26 cellular contexts compared by ENCODE assay signal in genomic region chrX:47898024-47898423, GRCh38.
"Had no signal": no experiment of that assay in that cellular context is flagged by ENCODE, and none has a peak within 500 bp of the region (broad histone marks: within the 10 kb centered on the region; RNA-seq: fewer than 3 reads in every experiment).

No MANE protein-coding gene starts in this region.

- H3K4me3 Mint-ChIP-seq: immature natural killer cell; naive thymus-derived CD4-positive, alpha-beta T cell; natural killer cell treated with Interleukin-12 subunit alpha and Interleukin-12 subunit beta and Interleukin-15 and Interleukin-18, amount 100 ng/mL, for 72 hours; stimulated activated memory B cell treated with anti-CD40 and anti-IgM and Interleukin-4, amounts not matched to agents 10 μg/mL and 1 μg/mL and 100 μg/mL, for 72 hours; stimulated activated naive CD8-positive, alpha-beta T cell treated with anti-CD3 and anti-CD28 coated beads, Interleukin-15, amount 100 ng/mL, for 72 hours; type B pancreatic cell had no signal

- H3K27ac ChIP-seq: left ventricle myocardium inferior, ovary, right atrium auricular region, right lobe of liver, tibial nerve, vagina had no signal

- H3K27ac Mint-ChIP-seq: immature natural killer cell; naive thymus-derived CD4-positive, alpha-beta T cell; natural killer cell treated with Interleukin-12 subunit alpha and Interleukin-12 subunit beta and Interleukin-15 and Interleukin-18, amount 100 ng/mL, for 72 hours; progenitor cell of endocrine pancreas; stimulated activated memory B cell treated with anti-CD40 and anti-IgM and Interleukin-4, amounts not matched to agents 10 μg/mL and 1 μg/mL and 100 μg/mL, for 72 hours; type B pancreatic cell had no signal

- H3K36me3 Mint-ChIP-seq: natural killer cell treated with Interleukin-12 subunit alpha and Interleukin-12 subunit beta and Interleukin-15 and Interleukin-18, amount 100 ng/mL, for 72 hours had no signal

- H3K4me1 Mint-ChIP-seq: immature natural killer cell; stimulated activated naive CD8-positive, alpha-beta T cell treated with anti-CD3 and anti-CD28 coated beads, Interleukin-15, amount 100 ng/mL, for 72 hours had no signal

- H3K36me3 ChIP-seq: ovary, right lobe of liver, vagina had no signal

- H3K4me1 ChIP-seq: left ventricle myocardium inferior, right atrium auricular region, right lobe of liver, tibial nerve, vagina had no signal

- FAIRE-seq: islet of Langerhans, kidney had no signal

- H3K9me3 ChIP-seq: left ventricle myocardium inferior, mucosa of descending colon, ovary, right atrium auricular region, right lobe of liver, tibial nerve, vagina had no signal

- ATAC-seq: mucosa of descending colon; naive thymus-derived CD4-positive, alpha-beta T cell; natural killer cell treated with Interleukin-12 subunit alpha and Interleukin-12 subunit beta and Interleukin-15 and Interleukin-18, amount 100 ng/mL, for 72 hours; right lobe of liver; stimulated activated memory B cell treated with anti-CD40 and anti-IgM and Interleukin-4, amounts not matched to agents 10 μg/mL and 1 μg/mL and 100 μg/mL, for 72 hours; stimulated activated naive CD8-positive, alpha-beta T cell treated with anti-CD3 and anti-CD28 coated beads, Interleukin-15, amount 100 ng/mL, for 72 hours had no signal

- H3K27me3 Mint-ChIP-seq: naive thymus-derived CD4-positive, alpha-beta T cell; natural killer cell treated with Interleukin-12 subunit alpha and Interleukin-12 subunit beta and Interleukin-15 and Interleukin-18, amount 100 ng/mL, for 72 hours; progenitor cell of endocrine pancreas; stimulated activated memory B cell treated with anti-CD40 and anti-IgM and Interleukin-4, amounts not matched to agents 10 μg/mL and 1 μg/mL and 100 μg/mL, for 72 hours; stimulated activated naive CD8-positive, alpha-beta T cell treated with anti-CD3 and anti-CD28 coated beads, Interleukin-15, amount 100 ng/mL, for 72 hours; type B pancreatic cell had no signal

- H3K9me3 Mint-ChIP-seq: natural killer cell treated with Interleukin-12 subunit alpha and Interleukin-12 subunit beta and Interleukin-15 and Interleukin-18, amount 100 ng/mL, for 72 hours; stimulated activated memory B cell treated with anti-CD40 and anti-IgM and Interleukin-4, amounts not matched to agents 10 μg/mL and 1 μg/mL and 100 μg/mL, for 72 hours; stimulated activated naive CD8-positive, alpha-beta T cell treated with anti-CD3 and anti-CD28 coated beads, Interleukin-15, amount 100 ng/mL, for 72 hours; type B pancreatic cell had no signal

- DNase-seq: hippocampal formation; immature natural killer cell; kidney; left ventricle myocardium inferior; midbrain; mucosa of descending colon; naive thymus-derived CD4-positive, alpha-beta T cell; ovary; right lobe of liver; stimulated activated CD4-positive, alpha-beta T cell treated with anti-CD3 and anti-CD28 coated beads, Interleukin-1b, Interleukin-23, amount 100 ng/mL, for 48 hours; stimulated activated CD4-positive, alpha-beta T cell treated with anti-CD3 and anti-CD28 coated beads, Interleukin-2, amount 100 ng/mL, for 48 hours; stimulated activated CD4-positive, alpha-beta T cell treated with anti-CD3 and anti-CD28 coated beads, Interleukin-4, amount 100 ng/mL, for 4 hours; stimulated activated CD8-positive, alpha-beta memory T cell treated with anti-CD3 and anti-CD28 coated beads, Interleukin-4, amount 100 ng/mL, for 48 hours; stimulated activated naive CD4-positive, alpha-beta T cell treated with Interleukin-2 at 50 U/mL for 16 hours; stimulated activated naive CD8-positive, alpha-beta T cell treated with anti-CD3 and anti-CD28 coated beads, Interleukin-15, amount 100 ng/mL, for 72 hours; substantia nigra had no signal

- H3K4me3 ChIP-seq: left ventricle myocardium inferior, lung, mucosa of descending colon, ovary, right atrium auricular region, right lobe of liver, smooth muscle cell, tibial nerve, vagina had no signal

- H3K4me2 ChIP-seq: smooth muscle cell had no signal

- H3K27me3 ChIP-seq: ovary, right atrium auricular region, right lobe of liver, tibial nerve, vagina had no signal
